13 cellular contexts compared by ENCODE assay signal in the genomic region with DNA sequence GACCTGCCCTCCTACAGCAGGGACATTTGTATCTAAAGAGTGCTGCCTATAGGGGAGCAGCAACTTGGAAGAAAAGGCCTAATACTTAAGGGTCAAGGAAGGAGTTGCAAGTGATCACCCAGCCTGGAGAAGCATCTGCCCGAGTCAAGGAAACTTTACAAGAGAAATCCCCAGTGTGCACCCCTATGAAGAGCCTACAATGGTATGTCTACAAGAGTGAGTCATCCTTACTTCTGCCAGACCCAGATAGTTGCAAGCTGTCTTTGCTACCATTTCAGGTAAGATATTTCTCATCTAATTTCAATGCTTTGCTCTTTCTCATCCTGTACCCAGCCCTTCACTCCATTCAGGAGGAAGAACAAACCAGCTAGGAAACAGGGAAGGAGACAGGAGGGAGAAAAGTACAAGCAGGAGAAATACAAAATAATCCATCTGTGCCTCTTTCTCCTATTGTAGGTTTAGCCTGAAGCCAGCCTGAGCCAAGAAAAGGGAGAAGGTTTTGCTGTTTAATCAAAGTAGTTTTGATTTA. TPM values are rescaled to one million over a fixed set of nuclear protein-coding genes. Genes with fewer than 3 reads are reported as not detected.
DNase-seq lines count a peak whose midpoint lies in the region; ATAC-seq and TF ChIP-seq lines count a peak whose summit lies in the region.
"Had no signal": no experiment of that assay in that cellular context is flagged by ENCODE, and none has a peak within 500 bp of the region (broad histone marks: within the 10 kb centered on the region; RNA-seq: fewer than 3 reads in every experiment).

No MANE protein-coding gene starts in this region.

- H3K27ac Mint-ChIP-seq in activated CD4-positive, alpha-beta T cell treated with anti-CD3 and anti-CD28 coated beads for 36 hours = no peak overlapping the region

- DNase-seq in activated CD4-positive, alpha-beta T cell treated with anti-CD3 and anti-CD28 coated beads for 36 hours = no peak
- DNase-seq in activated CD4-positive, alpha-beta T cell treated with anti-CD3 and anti-CD28 coated beads, Interleukin-2, amount 50 U/mL, for 1 hour = no peak
- DNase-seq in PC-9 = peak; percentile 58 to 89
- peak; percentile 59 to 93 for DNase-seq in fibroblast of lung (ENCODE audit: low read depth in 2 of 2)
- no peak for DNase-seq in stimulated activated naive CD8-positive, alpha-beta T cell treated with anti-CD3 and anti-CD28 coated beads, Interleukin-15, Interleukin-2, amounts not matched to agents 100 U/mL and 50 U/mL, for 24 hours
- DNase-seq in posterior vena cava (ENCODE audit: low spot score) = no peak
- DNase-seq in NCI-H2227 treated with DMSO at 0.1 percent for 48 hours (lab: John Stamatoyannopoulos, UW) = no peak
- DNase-seq in psoas muscle = no peak
- DNase-seq: Kasumi-1; naive thymus-derived CD4-positive, alpha-beta T cell had no signal

- POLR2A ChIA-PET in activated CD4-positive, alpha-beta T cell treated with anti-CD3 and anti-CD28 coated beads for 36 hours (lab: Charles Lee) = no interaction called here
- POLR2A ChIA-PET in PC-9 (lab: Charles Lee; ENCODE audit: unreplicated experiment) = interaction anchor here (0.6 kb wide), 2 partner anchors 25 to 123 kb away, joined by 3 read pairs; no protein-coding TSS in a partner anchor

- H3K9me3 ChIP-seq in PC-9 (ENCODE audit: insufficient read depth, low read depth) = peaks cover 9% of the 10 kb centered on the region
- no peaks in the 10 kb centered on the region for H3K9me3 ChIP-seq in fibroblast of lung (ENCODE audit: control insufficient read depth, insufficient read depth, low read depth, low read length)
- no peaks in the 10 kb centered on the region for H3K9me3 ChIP-seq in psoas muscle
- H3K9me3 ChIP-seq: SJCRH30 had no signal

- TF ChIP-seq CTCF in PC-9 (conservative IDR thresholded peaks at IDR 0.05) = no peak
- TF ChIP-seq CTCF in fibroblast of lung (conservative IDR thresholded peaks at IDR 0.05 in 1 of 2, IDR thresholded peaks at IDR 0.05 in 1 of 2; ENCODE audit: low read depth in 1 of 2, low read length in 2 of 2) = no peak
- no peak for TF ChIP-seq CTCF in psoas muscle (IDR thresholded peaks at IDR 0.05)

- ATAC-seq in activated CD4-positive, alpha-beta T cell treated with anti-CD3 and anti-CD28 coated beads for 36 hours = peak; percentile 51
- ATAC-seq in stimulated activated naive CD8-positive, alpha-beta T cell treated with anti-CD3 and anti-CD28 coated beads, Interleukin-15, Interleukin-2, amounts not matched to agents 100 U/mL and 50 U/mL, for 24 hours = peak; percentile 56
- no peak for ATAC-seq in psoas muscle
- ATAC-seq: naive thymus-derived CD4-positive, alpha-beta T cell had no signal

- H2AFZ ChIP-seq in PC-9 (0 out of 2 replicates have a peak overlapping the region, but pooled peaks have one; percentile 36), fibroblast of lung (ENCODE audit: low read length) (no peak overlapping the region)

- CTCF ChIA-PET in activated CD4-positive, alpha-beta T cell treated with anti-CD3 and anti-CD28 coated beads for 36 hours (lab: Charles Lee) = interaction anchor here (0.6 to 3.7 kb wide), 6 partner anchors 10 to 116 kb away, joined by 3 to 33 read pairs (median 4); no protein-coding TSS in a partner anchor
- CTCF ChIA-PET in PC-9 (lab: Charles Lee) = interaction anchor here (1.0 to 2.6 kb wide), 3 partner anchors 16 to 114 kb away, joined by 5 to 18 read pairs (median 8); no protein-coding TSS in a partner anchor

- no peak overlapping the region for H3K9ac ChIP-seq in fibroblast of lung (ENCODE audit: insufficient read depth, low read length)

- H3K4me1 Mint-ChIP-seq in activated CD4-positive, alpha-beta T cell treated with anti-CD3 and anti-CD28 coated beads for 36 hours = peaks cover 4% of the 10 kb centered on the region

- H3K36me3 ChIP-seq in PC-9 (ENCODE audit: low read depth) (peaks cover 4% of the 10 kb centered on the region; the same call in 1 of the 2 replicates), fibroblast of lung (ENCODE audit: control insufficient read depth, insufficient read depth, low read length) (no peaks in the 10 kb centered on the region), psoas muscle (ENCODE audit: insufficient read depth in 1 of 2, low read depth in 1 of 2) (no peaks in the 10 kb centered on the region)
- H3K36me3 ChIP-seq: SJCRH30 had no signal

- intact Hi-C loops in activated CD4-positive, alpha-beta T cell treated with anti-CD3 and anti-CD28 coated beads for 36 hours (cut with DNase I, micrococcal nuclease) = loop anchor here (5.0 kb wide), 3 partner anchors 314 to 839 kb away; no protein-coding TSS in a partner anchor
- intact Hi-C loops in PC-9 (cut with micrococcal nuclease; ENCODE audit: unreplicated experiment) (loop anchor here (1.0 to 5.0 kb wide), 8 partner anchors 67 to 839 kb away; a partner anchor contains a TSS), posterior vena cava (cut with DNase I) (no loop called here), psoas muscle (cut with DNase I) (loop anchor here (2.0 to 10.0 kb wide), 5 partner anchors 219 to 481 kb away; no protein-coding TSS in a partner anchor)

- H3K79me2 ChIP-seq in PC-9 (ENCODE audit: low read depth) (no peaks in the 10 kb centered on the region), fibroblast of lung (ENCODE audit: control insufficient read depth, insufficient read depth, low read length) (no peaks in the 10 kb centered on the region)

- H3K27me3 ChIP-seq in PC-9 (ENCODE audit: insufficient read depth, low read depth) (no peaks in the 10 kb centered on the region), fibroblast of lung (ENCODE audit: control insufficient read depth, insufficient read depth, low read length) (no peaks in the 10 kb centered on the region), psoas muscle (ENCODE audit: insufficient read depth in 3 of 3, low read length in 2 of 3) (no peaks in the 10 kb centered on the region)
- H3K27me3 ChIP-seq: SJCRH30 had no signal

- H4K20me1 ChIP-seq in PC-9 (ENCODE audit: insufficient read depth) (no peaks in the 10 kb centered on the region), fibroblast of lung (ENCODE audit: control insufficient read depth, extremely low read depth, insufficient read depth, low read length) (no peaks in the 10 kb centered on the region)

- no peak overlapping the region for H3K4me3 Mint-ChIP-seq in activated CD4-positive, alpha-beta T cell treated with anti-CD3 and anti-CD28 coated beads for 36 hours
- H3K4me3 Mint-ChIP-seq: naive thymus-derived CD4-positive, alpha-beta T cell had no signal

- H3K4me1 ChIP-seq in PC-9 (replicated peaks; ENCODE audit: insufficient read depth) = peaks cover 64% of the 10 kb centered on the region
- H3K4me1 ChIP-seq in fibroblast of lung (ENCODE audit: control insufficient read depth, extremely low read depth, insufficient read depth, low read length) = peaks cover 2% of the 10 kb centered on the region
- H3K4me1 ChIP-seq in psoas muscle = no peaks in the 10 kb centered on the region

- peaks cover 2% of the 10 kb centered on the region for H3K27me3 Mint-ChIP-seq in activated CD4-positive, alpha-beta T cell treated with anti-CD3 and anti-CD28 coated beads for 36 hours

- no peaks in the 10 kb centered on the region for H3K36me3 Mint-ChIP-seq in activated CD4-positive, alpha-beta T cell treated with anti-CD3 and anti-CD28 coated beads for 36 hours (ENCODE audit: low read depth)
- H3K36me3 Mint-ChIP-seq: naive thymus-derived CD4-positive, alpha-beta T cell had no signal

- H3F3A ChIP-seq in PC-9 (ENCODE audit: insufficient read depth, low read depth) = peaks cover 42% of the 10 kb centered on the region

- peak overlapping the region; percentile 54 for H3K4me2 ChIP-seq in PC-9
- no peak overlapping the region for H3K4me2 ChIP-seq in fibroblast of lung (ENCODE audit: extremely low read depth, insufficient read depth, low read length)

- BruUV-seq in PC-9 (replicated peaks; lab: Mats Ljungman, UMichigan) = no TSS peak

- H3K9me2 ChIP-seq in PC-9 (ENCODE audit: insufficient read depth) = no peaks in the 10 kb centered on the region

- whole genome bisulfite sequencing in psoas muscle, 3 donors = 47 to 84% (median 70%) methylated on average over 1 of the region's 1 CpG

- H3K27ac ChIP-seq in PC-9 (peak overlapping the region; percentile 71), fibroblast of lung (ENCODE audit: insufficient read depth, low read length) (no peak overlapping the region), psoas muscle (no peak overlapping the region)
- H3K27ac ChIP-seq: C4-2B, SJCRH30 had no signal

- H3K9me3 Mint-ChIP-seq in activated CD4-positive, alpha-beta T cell treated with anti-CD3 and anti-CD28 coated beads for 36 hours (ENCODE audit: low read depth) = no peaks in the 10 kb centered on the region

- H3K4me3 ChIP-seq in PC-9 (peak overlapping the region; percentile 14), fibroblast of lung (replicated peaks in 1 of 4; ENCODE audit: control extremely low read depth in 1 of 4, insufficient read depth in 1 of 4, low read depth in 3 of 4, low read length in 4 of 4) (no peak overlapping the region), psoas muscle (no peak overlapping the region)
- H3K4me3 ChIP-seq: SJCRH30 had no signal

RNA-seq across cellular contexts. Expression of a gene that starts 34.4 kb away (rescaled TPM):
- not detected for total RNA-seq in activated CD4-positive, alpha-beta T cell treated with anti-CD3 and anti-CD28 coated beads for 36 hours
- total RNA-seq in PC-9 (2021) = 0.57 and 0.63 TPM in 2 replicates
- not detected in 2 replicates for total RNA-seq in fibroblast of lung
- not detected in 2 replicates for polyA plus RNA-seq in fibroblast of lung
- polyA plus RNA-seq in fibroblast of lung (2012) = not detected in 2 replicates
- polyA minus RNA-seq in fibroblast of lung (ENCODE audit: low replicate concordance) = not detected in 2 replicates
- total RNA-seq in posterior vena cava = not detected
- not detected for total RNA-seq in psoas muscle
- polyA plus RNA-seq in psoas muscle = under 1 TPM in 1 of 3 donors, not detected in 2; 0.31 TPM
- total RNA-seq: endothelial cell of umbilical vein; naive thymus-derived CD4-positive, alpha-beta T cell; SJCRH30 had no signal
- polyA plus RNA-seq: endothelial cell of umbilical vein; naive thymus-derived CD4-positive, alpha-beta T cell had no signal

Comparison
In these comparisons a context has a peak if more than half of its experiments do, and no peak if none do; other contexts are left out.
1. ATAC-seq: peak in activated CD4-positive, alpha-beta T cell treated with anti-CD3 and anti-CD28 coated beads for 36 hours (single experiment) and stimulated activated naive CD8-positive, alpha-beta T cell treated with anti-CD3 and anti-CD28 coated beads, Interleukin-15, Interleukin-2, amounts not matched to agents 100 U/mL and 50 U/mL, for 24 hours (single experiment); none in psoas muscle (0 of 4).
2. DNase-seq: peak in PC-9 (2 of 2) and fibroblast of lung (2 of 2); none in activated CD4-positive, alpha-beta T cell treated with anti-CD3 and anti-CD28 coated beads for 36 hours (single experiment), activated CD4-positive, alpha-beta T cell treated with anti-CD3 and anti-CD28 coated beads, Interleukin-2, amount 50 U/mL, for 1 hour (single experiment), stimulated activated naive CD8-positive, alpha-beta T cell treated with anti-CD3 and anti-CD28 coated beads, Interleukin-15, Interleukin-2, amounts not matched to agents 100 U/mL and 50 U/mL, for 24 hours (single experiment), posterior vena cava (single experiment), NCI-H2227 treated with DMSO at 0.1 percent for 48 hours (single experiment) and psoas muscle (0 of 2).
3. intact Hi-C loops: an anchor here in activated CD4-positive, alpha-beta T cell treated with anti-CD3 and anti-CD28 coated beads for 36 hours (5.0 kb wide), PC-9 (1.0 to 5.0 kb wide) and psoas muscle (2.0 to 10.0 kb wide); none called in posterior vena cava.